ENCODE assay signal across 16 cellular contexts in the genomic region with DNA sequence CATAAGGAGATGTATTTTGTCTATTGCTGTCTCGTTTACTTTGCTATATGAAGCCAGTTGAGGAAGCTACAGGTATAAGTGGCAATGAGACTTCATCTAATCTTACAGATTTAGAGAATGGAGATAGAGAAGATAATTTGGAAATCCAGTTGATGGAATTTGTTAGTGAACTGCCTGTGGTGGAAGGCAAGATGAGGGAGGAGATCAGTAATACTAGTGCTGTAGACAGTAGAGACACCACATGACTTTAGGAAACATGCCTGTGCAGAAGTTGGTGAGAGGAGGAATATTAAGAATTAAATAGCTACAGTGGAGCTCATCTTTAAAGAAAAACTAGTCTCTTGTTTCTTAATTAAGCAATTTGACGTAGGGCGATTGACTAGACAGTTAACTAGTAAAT. TPM values are rescaled to one million over a fixed set of nuclear protein-coding genes. Genes with fewer than 3 reads are reported as not detected.
DNase-seq lines count a peak whose midpoint lies in the region; ATAC-seq and TF ChIP-seq lines count a peak whose summit lies in the region.
"Had no signal": no experiment of that assay in that cellular context is flagged by ENCODE, and none has a peak within 500 bp of the region (broad histone marks: within the 10 kb centered on the region; RNA-seq: fewer than 3 reads in every experiment).

No MANE protein-coding gene starts in this region.

- no peak overlapping the region for H3K4me3 Mint-ChIP-seq in stimulated activated naive CD8-positive, alpha-beta T cell treated with anti-CD3 and anti-CD28 coated beads, Interleukin-15, amount 100 ng/mL, for 72 hours
- H3K4me3 Mint-ChIP-seq: activated CD4-positive, alpha-beta T cell treated with anti-CD3 and anti-CD28 coated beads, Interleukin-2, amount 10 ng/mL, durations not matched to agents 7 days and 5 days; activated naive CD4-positive, alpha-beta T cell treated with anti-CD3 and anti-CD28 coated beads for 36 hours; CD8-positive, alpha-beta T cell had no signal

- H3K4me1 Mint-ChIP-seq in stimulated activated naive CD8-positive, alpha-beta T cell treated with anti-CD3 and anti-CD28 coated beads, Interleukin-15, amount 100 ng/mL, for 72 hours, result peaks cover 41% of the 10 kb centered on the region

- peaks cover 97% of the 10 kb centered on the region for H3K79me2 ChIP-seq in fibroblast of lung (ENCODE audit: control insufficient read depth, insufficient read depth, low read length)

- H3K9ac ChIP-seq in fibroblast of lung (ENCODE audit: insufficient read depth, low read length), result no peak overlapping the region

- H3K36me3 ChIP-seq in RWPE2 (ENCODE audit: low read depth), result peaks cover 6% of the 10 kb centered on the region; the same call in 1 of the 2 replicates
- H3K36me3 ChIP-seq in fibroblast of lung (ENCODE audit: control insufficient read depth, insufficient read depth, low read length), result no peaks in the 10 kb centered on the region
- H3K36me3 ChIP-seq: gastroesophageal sphincter, ovary, thoracic aorta had no signal

- peak; percentile 7 for ATAC-seq in stimulated activated naive CD8-positive, alpha-beta T cell treated with anti-CD3 and anti-CD28 coated beads, Interleukin-15, amount 100 ng/mL, for 72 hours
- no peak for ATAC-seq in stimulated activated naive CD8-positive, alpha-beta T cell treated with anti-CD3 and anti-CD28 coated beads, Interleukin-15, Interleukin-2, amounts not matched to agents 100 U/mL and 50 U/mL, for 24 hours
- ATAC-seq in RWPE2 (ENCODE audit: low read depth) (no peak), HG02610 (IDR thresholded peaks at IDR 0.05; ENCODE audit: unreplicated experiment) (no peak)
- ATAC-seq: gastroesophageal sphincter had no signal

- H3K27me3 ChIP-seq in RWPE2 (ENCODE audit: insufficient read depth, poor library complexity, severe bottlenecking) (no peaks in the 10 kb centered on the region), fibroblast of lung (ENCODE audit: control insufficient read depth, insufficient read depth, low read length) (no peaks in the 10 kb centered on the region)
- H3K27me3 ChIP-seq: gastroesophageal sphincter, ovary had no signal

- no peak overlapping the region for H2AFZ ChIP-seq in fibroblast of lung (ENCODE audit: low read length)

- H3K27me3 Mint-ChIP-seq in stimulated activated naive CD8-positive, alpha-beta T cell treated with anti-CD3 and anti-CD28 coated beads, Interleukin-15, amount 100 ng/mL, for 72 hours, result no peaks in the 10 kb centered on the region
- H3K27me3 Mint-ChIP-seq: activated CD4-positive, alpha-beta T cell treated with anti-CD3 and anti-CD28 coated beads, Interleukin-2, amount 10 ng/mL, durations not matched to agents 7 days and 5 days had no signal

- H4K20me1 ChIP-seq in fibroblast of lung (ENCODE audit: control insufficient read depth, extremely low read depth, insufficient read depth, low read length), result no peaks in the 10 kb centered on the region

- H3K9me3 ChIP-seq in RWPE2 (ENCODE audit: severe bottlenecking) (no peaks in the 10 kb centered on the region), fibroblast of lung (ENCODE audit: control insufficient read depth, insufficient read depth, low read depth, low read length) (no peaks in the 10 kb centered on the region)
- H3K9me3 ChIP-seq: gastroesophageal sphincter, ovary, thoracic aorta had no signal

- H3K4me1 ChIP-seq in RWPE2 (ENCODE audit: insufficient read depth, poor library complexity, severe bottlenecking) (peaks cover 22% of the 10 kb centered on the region), fibroblast of lung (ENCODE audit: control insufficient read depth, extremely low read depth, insufficient read depth, low read length) (peaks cover 13% of the 10 kb centered on the region)

- peak overlapping the region; percentile 3 for H3K27ac ChIP-seq in RWPE2 (ENCODE audit: poor library complexity, severe bottlenecking)
- H3K27ac ChIP-seq in fibroblast of lung (ENCODE audit: insufficient read depth, low read length), result peak overlapping the region; percentile 43
- H3K27ac ChIP-seq: gastroesophageal sphincter, ovary, thoracic aorta had no signal

- H3K4me2 ChIP-seq in fibroblast of lung (ENCODE audit: extremely low read depth, insufficient read depth, low read length), result peak overlapping the region; percentile 23

- H3K4me3 ChIP-seq in RWPE2 (ENCODE audit: severe bottlenecking), result no peak overlapping the region
- H3K4me3 ChIP-seq in fibroblast of lung (replicated peaks in 1 of 4; ENCODE audit: control extremely low read depth in 1 of 4, insufficient read depth in 1 of 4, low read depth in 3 of 4, low read length in 4 of 4), result no peak overlapping the region
- H3K4me3 ChIP-seq: gastroesophageal sphincter, ovary, thoracic aorta had no signal

- no peak for DNase-seq in stimulated activated naive CD8-positive, alpha-beta T cell treated with anti-CD3 and anti-CD28 coated beads, Interleukin-15, amount 100 ng/mL, for 72 hours
- no peak for DNase-seq in stimulated activated naive CD8-positive, alpha-beta T cell treated with anti-CD3 and anti-CD28 coated beads, Interleukin-15, Interleukin-2, amounts not matched to agents 100 U/mL and 50 U/mL, for 24 hours
- DNase-seq in RWPE2 (ENCODE audit: low spot score) (no peak), fibroblast of lung (ENCODE audit: low read depth in 2 of 2) (no peak), H4 (ENCODE audit: low spot score) (no peak), retina (no peak), DMS53 (lab: John Stamatoyannopoulos, UW) (no peak)
- DNase-seq: NCI-H1930, ovary, SW 1271 had no signal

- no peak for TF ChIP-seq CTCF in RWPE2 (IDR thresholded peaks at IDR 0.05; ENCODE audit: poor library complexity, severe bottlenecking)
- TF ChIP-seq CTCF in fibroblast of lung (conservative IDR thresholded peaks at IDR 0.05 in 1 of 2, IDR thresholded peaks at IDR 0.05 in 1 of 2; ENCODE audit: low read depth in 1 of 2, low read length in 2 of 2), result no peak

- H3K27ac Mint-ChIP-seq in stimulated activated naive CD8-positive, alpha-beta T cell treated with anti-CD3 and anti-CD28 coated beads, Interleukin-15, amount 100 ng/mL, for 72 hours, result no peak overlapping the region
- H3K27ac Mint-ChIP-seq: activated naive CD4-positive, alpha-beta T cell treated with anti-CD3 and anti-CD28 coated beads for 36 hours; CD8-positive, alpha-beta T cell had no signal

- no peaks in the 10 kb centered on the region for H3K9me3 Mint-ChIP-seq in stimulated activated naive CD8-positive, alpha-beta T cell treated with anti-CD3 and anti-CD28 coated beads, Interleukin-15, amount 100 ng/mL, for 72 hours
- H3K9me3 Mint-ChIP-seq: activated CD4-positive, alpha-beta T cell treated with anti-CD3 and anti-CD28 coated beads, Interleukin-2, amount 10 ng/mL, durations not matched to agents 7 days and 5 days; activated naive CD4-positive, alpha-beta T cell treated with anti-CD3 and anti-CD28 coated beads for 36 hours; CD8-positive, alpha-beta T cell had no signal

RNA-seq across cellular contexts. Expression of a gene that starts 51.3 kb away (rescaled TPM):
- total RNA-seq in fibroblast of lung, result 203 and 253 TPM in 2 replicates
- polyA plus RNA-seq in fibroblast of lung, result 144 and 327 TPM in 2 replicates
- polyA plus RNA-seq in fibroblast of lung (2012), result 67.0 and 144 TPM in 2 replicates
- polyA minus RNA-seq in fibroblast of lung (ENCODE audit: low replicate concordance), result 30.5 and 113 TPM in 2 replicates
- 43.2 and 64.8 TPM in 2 replicates for total RNA-seq in H4 (2014; rRNA removed; shearing (Covaris generic))
